Comparison of ENCODE assay signal across 18 cellular contexts in the genomic region with DNA sequence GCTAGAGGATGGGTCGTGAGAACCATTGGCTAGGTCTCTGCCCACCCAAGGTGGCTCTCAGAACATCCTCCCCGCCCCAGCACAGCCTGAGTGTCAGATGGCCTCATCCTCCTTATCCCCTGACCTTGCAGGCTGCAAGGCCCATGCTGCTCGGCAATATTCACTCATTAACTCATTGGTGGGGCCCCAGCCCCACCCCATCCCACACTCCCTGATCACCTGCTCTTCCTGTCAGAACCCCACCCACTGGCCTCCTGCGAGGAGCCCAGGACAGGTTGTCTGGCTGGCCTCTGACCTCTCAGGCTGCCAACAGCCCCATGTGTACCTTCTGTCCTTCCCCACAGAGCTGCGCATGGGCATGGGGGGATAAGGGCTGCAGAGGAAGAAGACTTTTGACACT. TPM values are rescaled to one million over a fixed set of nuclear protein-coding genes. Genes with fewer than 3 reads are reported as not detected.
DNase-seq lines count a peak whose midpoint lies in the region; ATAC-seq and TF ChIP-seq lines count a peak whose summit lies in the region.
"Had no signal": no experiment of that assay in that cellular context is flagged by ENCODE, and none has a peak within 500 bp of the region (broad histone marks: within the 10 kb centered on the region; RNA-seq: fewer than 3 reads in every experiment).

No MANE protein-coding gene starts in this region.

- no peak overlapping the region for H2AK9ac ChIP-seq in IMR-90 (replicated peaks; ENCODE audit: low read depth, low read length, poor library complexity)

- no peak overlapping the region for H3K27ac Mint-ChIP-seq in activated T-cell treated with anti-CD3 and anti-CD28 coated beads, Interleukin-2, amount 50 U/mL, for 24 hours

- H3K14ac ChIP-seq in IMR-90 (replicated peaks; ENCODE audit: low read depth, low read length) = no peak overlapping the region

- H3K27ac ChIP-seq in BLaER1 treated with 17β-estradiol and CSF1 and Interleukin-3, amounts not matched to agents 10 nM and 100 nM = no peak overlapping the region
- H3K27ac ChIP-seq in IMR-90 (ENCODE audit: insufficient read depth, low read length) = no peak overlapping the region
- H3K27ac ChIP-seq in spleen = no peak overlapping the region
- H3K27ac ChIP-seq: GM23248, RWPE1, SJSA1 had no signal

- no peak overlapping the region for H3K18ac ChIP-seq in IMR-90 (ENCODE audit: low read depth, low read length)

- no peak overlapping the region for H2BK15ac ChIP-seq in IMR-90 (ENCODE audit: low read depth, low read length)

- no TSS peak for BruUV-seq in IMR-90 (replicated peaks; lab: Mats Ljungman, UMichigan)

- H3K23ac ChIP-seq in IMR-90 (ENCODE audit: low read depth, low read length) = no peak overlapping the region

- no peak overlapping the region for H2BK5ac ChIP-seq in IMR-90 (ENCODE audit: low read depth, low read length, poor library complexity, severe bottlenecking)

- H4K91ac ChIP-seq in IMR-90 (ENCODE audit: insufficient read depth, low read depth, low read length) = no peak overlapping the region

- H2BK120ac ChIP-seq in IMR-90 (ENCODE audit: low read depth, low read length) = no peak overlapping the region

- H3K36me3 ChIP-seq in BLaER1 treated with 17β-estradiol and CSF1 and Interleukin-3, amounts not matched to agents 10 nM and 100 nM = peaks cover 6 to 74% (median 38%) of the 10 kb centered on the region in 11 experiments; a peak in 20 of 22 replicates
- peaks cover 16% of the 10 kb centered on the region; the same call in 1 of the 2 replicates for H3K36me3 ChIP-seq in IMR-90 (ENCODE audit: control insufficient read depth, insufficient read depth, low read length)
- peaks cover 0 to 18% (median 0%) of the 10 kb centered on the region in 6 donors for H3K36me3 ChIP-seq in spleen

- TF ChIP-seq POLR2A in IMR-90 (IDR thresholded peaks at IDR 0.05; ENCODE audit: low read depth, low read length) = no peak
- no peak for TF ChIP-seq POLR2A in spleen (IDR thresholded peaks at IDR 0.05)

- H4K20me1 ChIP-seq in BLaER1 treated with 17β-estradiol and CSF1 and Interleukin-3, amounts not matched to agents 10 nM and 100 nM = peaks cover 0 to 67% (median 50%) of the 10 kb centered on the region in 11 experiments; a peak in 18 of 22 replicates
- H4K20me1 ChIP-seq in IMR-90 (ENCODE audit: insufficient read depth, low read length) = peaks cover 25% of the 10 kb centered on the region

- intact Hi-C loops in IMR-90 (cut with micrococcal nuclease) (no loop called here), spleen (cut with DNase I; ENCODE audit: low total_unique reads) (no loop called here)

- H3K4me3 ChIP-seq in BLaER1 treated with 17β-estradiol and CSF1 and Interleukin-3, amounts not matched to agents 10 nM and 100 nM = no peak overlapping the region
- H3K4me3 ChIP-seq in IMR-90 (ENCODE audit: insufficient read depth, low read depth, low read length) (no peak overlapping the region), spleen (no peak overlapping the region)
- H3K4me3 ChIP-seq: GM23248, SJSA1 had no signal

- H3K9ac ChIP-seq in BLaER1 treated with 17β-estradiol and CSF1 and Interleukin-3, amounts not matched to agents 10 nM and 100 nM = 0 out of 22 replicates have a peak overlapping the region, but pooled peaks of 2 of the 11 experiments have one; percentile 24 to 31
- H3K9ac ChIP-seq in IMR-90 (ENCODE audit: low read depth, low read length) = no peak overlapping the region
- H3K9ac ChIP-seq: GM23248 had no signal

- H2BK20ac ChIP-seq in IMR-90 (ENCODE audit: low read depth, low read length) = no peak overlapping the region

- peaks cover 92% of the 10 kb centered on the region for H3K36me3 Mint-ChIP-seq in activated T-cell treated with anti-CD3 and anti-CD28 coated beads, Interleukin-2, amount 50 U/mL, for 24 hours (ENCODE audit: low read depth)

- peaks cover 13 to 67% of the 10 kb centered on the region in 2 experiments; a peak in 3 of 4 replicates for H3K79me1 ChIP-seq in IMR-90 (ENCODE audit: low read depth in 1 of 2, low read length in 2 of 2)

- TF ChIP-seq CTCF in IMR-90 (conservative IDR thresholded peaks at IDR 0.05; ENCODE audit: low read depth, low read length) (no peak), spleen (IDR thresholded peaks at IDR 0.05 in 8 of 11, conservative IDR thresholded peaks at IDR 0.05 in 3 of 11) (no peak)

- no peaks in the 10 kb centered on the region for H3K27me3 ChIP-seq in BLaER1 treated with 17β-estradiol and CSF1 and Interleukin-3, amounts not matched to agents 10 nM and 100 nM
- H3K27me3 ChIP-seq in IMR-90 (ENCODE audit: control insufficient read depth, insufficient read depth, low read length) (no peaks in the 10 kb centered on the region), spleen (replicated peaks in 1 of 7) (peaks cover 0 to 4% (median 0%) of the 10 kb centered on the region in 7 donors)
- H3K27me3 ChIP-seq: SJSA1 had no signal

- TF ChIP-seq RAD21 in IMR-90 (IDR thresholded peaks at IDR 0.05; ENCODE audit: low read length) = no peak

- ATAC-seq in IMR-90 (ENCODE audit: low read depth) (no peak), GM21723 (IDR thresholded peaks at IDR 0.05; ENCODE audit: unreplicated experiment) (no peak), HG02981 (IDR thresholded peaks at IDR 0.05; ENCODE audit: unreplicated experiment) (no peak)
- ATAC-seq: HCT116 had no signal

- H3K9me3 Mint-ChIP-seq in activated T-cell treated with anti-CD3 and anti-CD28 coated beads, Interleukin-2, amount 50 U/mL, for 24 hours = no peaks in the 10 kb centered on the region

- no peak overlapping the region for H3K4ac ChIP-seq in IMR-90 (ENCODE audit: low read depth, low read length)

- peaks cover 16% of the 10 kb centered on the region for H3K9me1 ChIP-seq in IMR-90 (ENCODE audit: insufficient read depth, low read length)

- peaks cover 7 to 20% (median 14%) of the 10 kb centered on the region in 11 experiments; a peak in 16 of 22 replicates for H3K9me3 ChIP-seq in BLaER1 treated with 17β-estradiol and CSF1 and Interleukin-3, amounts not matched to agents 10 nM and 100 nM (replicated peaks in 1 of 11)
- peaks cover 5% of the 10 kb centered on the region for H3K9me3 ChIP-seq in IMR-90 (ENCODE audit: control insufficient read depth, insufficient read depth, low read length)
- peaks cover 0 to 10% (median 6%) of the 10 kb centered on the region in 8 donors for H3K9me3 ChIP-seq in spleen
- H3K9me3 ChIP-seq: SJSA1 had no signal

- POLR2A ChIA-PET in IMR-90 (lab: Charles Lee; ENCODE audit: unreplicated experiment) = no interaction called here

- CTCF ChIA-PET in IMR-90 (lab: Yijun Ruan, JAX) = no interaction called here

- no CpG with 5 or more reads among the region's 5 CpGs for WGBS in IMR-90 (ENCODE audit: extremely low coverage in 2 of 2, insufficient read length in 1 of 2), 2 experiments
- 74 to 91% (median 80%) methylated on average over 5 of the region's 5 CpGs for WGBS in spleen, 5 donors

- peak overlapping the region in 7 of 11 experiments; percentile 12 to 96 (median 32); a peak in 5 of 22 replicates for H3K4me2 ChIP-seq in BLaER1 treated with 17β-estradiol and CSF1 and Interleukin-3, amounts not matched to agents 10 nM and 100 nM
- no peak overlapping the region for H3K4me2 ChIP-seq in IMR-90 (ENCODE audit: low read depth, low read length)

- H2AK5ac ChIP-seq in IMR-90 (ENCODE audit: low read depth, low read length) = peak overlapping the region; percentile 39; the same call in 1 of the 2 replicates

- dilution Hi-C loops in IMR-90 (cut with HindIII; ENCODE audit: low sequenced_read_pairs, unreplicated experiment) = no loop called here

- H3K4me3 Mint-ChIP-seq in activated T-cell treated with anti-CD3 and anti-CD28 coated beads, Interleukin-2, amount 50 U/mL, for 24 hours = no peak overlapping the region

- in situ Hi-C loops in IMR-90 (cut with MboI; ENCODE audit: low sequenced_read_pairs) = no loop called here

- no peak overlapping the region for H4K5ac ChIP-seq in IMR-90 (ENCODE audit: low read depth, low read length)

- H2AFZ ChIP-seq in IMR-90 (replicated peaks; ENCODE audit: low read length, poor library complexity) = no peak overlapping the region
- H2AFZ ChIP-seq: GM23248 had no signal

- no peak overlapping the region for H4K8ac ChIP-seq in IMR-90 (ENCODE audit: low read depth in 2 of 2, low read length in 2 of 2)

- no peak overlapping the region for H3K56ac ChIP-seq in IMR-90 (ENCODE audit: extremely low read depth, insufficient read depth, low read length)

- H3K4me1 ChIP-seq in BLaER1 treated with 17β-estradiol and CSF1 and Interleukin-3, amounts not matched to agents 10 nM and 100 nM = peaks cover 30 to 61% (median 46%) of the 10 kb centered on the region in 10 experiments
- H3K4me1 ChIP-seq in IMR-90 (ENCODE audit: control insufficient read depth, insufficient read depth, low read length) = peaks cover 34% of the 10 kb centered on the region
- peaks cover 5 to 28% (median 24%) of the 10 kb centered on the region in 6 donors for H3K4me1 ChIP-seq in spleen

- no peaks in the 10 kb centered on the region for H3K27me3 Mint-ChIP-seq in activated T-cell treated with anti-CD3 and anti-CD28 coated beads, Interleukin-2, amount 50 U/mL, for 24 hours
- H3K27me3 Mint-ChIP-seq: CD4-positive, alpha-beta memory T cell had no signal

- DNase-seq in IMR-90 (no peak), mesenteric fat pad (ENCODE audit: low spot score) (peak; percentile 79), spleen (peak; percentile 44)
- DNase-seq in activated T-cell treated with anti-CD3 and anti-CD28 coated beads, Interleukin-2, amount 50 U/mL, for 24 hours = no peak
- DNase-seq: CD4-positive, alpha-beta memory T cell; GM23248; KG1; NCI-H1436; NCI-H2029 treated with DMSO at 0.1 percent for 48 hours; NCI-H2171 treated with DMSO at 0.1 percent for 48 hours; NCI-H446 treated with DMSO at 0.1 percent for 48 hours; NCI-H748 treated with DMSO at 0.1 percent for 48 hours had no signal

- H3K4me1 Mint-ChIP-seq in activated T-cell treated with anti-CD3 and anti-CD28 coated beads, Interleukin-2, amount 50 U/mL, for 24 hours (ENCODE audit: low read depth) = peaks cover 32% of the 10 kb centered on the region

TF ChIP-seq in IMR-90, 13 proteins besides CTCF, POLR2A, EP300 and RAD21 (continues in another document):
- no peak for TF ChIP-seq MXI1 (IDR thresholded peaks at IDR 0.05; ENCODE audit: borderline replicate concordance, low read depth, low read length)

RNA-seq across cellular contexts. Expression of a gene that starts 5.3 kb away (rescaled TPM):
- total RNA-seq in IMR-90 (2012; rRNA removed) = 16.4 and 17.4 TPM in 2 replicates
- polyA plus RNA-seq in IMR-90 (2012; rRNA removed) = 46.1 and 50.4 TPM in 2 replicates
- 52.5 and 55.2 TPM in 2 replicates for polyA plus RNA-seq in IMR-90 (2012; cell fraction: cytosol; rRNA removed)
- 83.7 and 123 TPM in 2 replicates for polyA plus RNA-seq in IMR-90 (2012; cell fraction: nucleus; rRNA removed; ENCODE audit: low replicate concordance)
- total RNA-seq in mesenteric fat pad = 216 TPM
- total RNA-seq in spleen = 10 to 100 TPM; 39.6 to 61.5 (median 58.2) TPM
- 10 to 100 TPM; 36.5 to 53.1 (median 42.4) TPM for polyA plus RNA-seq in spleen

RNA-seq across cellular contexts. Expression of a gene that starts 57.0 kb away (rescaled TPM):
- total RNA-seq in IMR-90 (2012; rRNA removed) (2.0 and 2.8 TPM in 2 replicates), mesenteric fat pad (10.5 TPM), spleen (10 to 100 TPM in 1 of 7 donors, 1 to 10 TPM in 6; 4.6 to 10.5 (median 8.0) TPM)
- polyA plus RNA-seq in IMR-90 (2012; rRNA removed) (1.3 and 1.6 TPM in 2 replicates), spleen (1 to 10 TPM; 1.7 to 3.0 (median 2.2) TPM)
- 0.29 and 0.40 TPM in 2 replicates for polyA plus RNA-seq in IMR-90 (2012; cell fraction: cytosol; rRNA removed)
- 0.67 and 4.9 TPM in 2 replicates for polyA plus RNA-seq in IMR-90 (2012; cell fraction: nucleus; rRNA removed; ENCODE audit: low replicate concordance)

Comparison
In these comparisons a context has a peak if more than half of its experiments do, and no peak if none do; other contexts are left out.
1. DNase-seq: peak in mesenteric fat pad (single experiment) and spleen (single experiment); none in IMR-90 (single experiment) and activated T-cell treated with anti-CD3 and anti-CD28 coated beads, Interleukin-2, amount 50 U/mL, for 24 hours (single experiment).